Comparison of ENCODE assay signal across 15 cellular contexts in genomic region chr11:82902880-82903279, GRCh38. TPM values are rescaled to one million over a fixed set of nuclear protein-coding genes. Genes with fewer than 3 reads are reported as not detected.
DNase-seq lines count a peak whose midpoint lies in the region; ATAC-seq and TF ChIP-seq lines count a peak whose summit lies in the region.
"Had no signal": no experiment of that assay in that cellular context is flagged by ENCODE, and none has a peak within 500 bp of the region (broad histone marks: within the 10 kb centered on the region; RNA-seq: fewer than 3 reads in every experiment).

No MANE protein-coding gene starts in this region.

- peak overlapping the region; percentile 65 for H3K4me3 ChIP-seq in A673 (ENCODE audit: low read depth, low read length, poor library complexity, severe bottlenecking)
- H3K4me3 ChIP-seq in GM12865 (ENCODE audit: low read depth, low read length), result peak overlapping the region; percentile 64
- peak overlapping the region; percentile 20; the same call in 1 of the 2 replicates for H3K4me3 ChIP-seq in iPS-18c (ENCODE audit: insufficient read depth, low read depth, low read length)
- H3K4me3 ChIP-seq: ovary had no signal

- peaks cover 35% of the 10 kb centered on the region for H3K4me1 ChIP-seq in A673 (ENCODE audit: insufficient read depth, low read length, poor library complexity, severe bottlenecking)

- H3K36me3 ChIP-seq in A673 (ENCODE audit: insufficient read depth, low read length, poor library complexity, severe bottlenecking), result no peaks in the 10 kb centered on the region
- H3K36me3 ChIP-seq: ovary had no signal

- no peak for ATAC-seq in T-helper 17 cell
- ATAC-seq in HG03432 (IDR thresholded peaks at IDR 0.05; ENCODE audit: unreplicated experiment), result no peak
- ATAC-seq: left colon had no signal

- peaks cover 2% of the 10 kb centered on the region for H3K36me3 Mint-ChIP-seq in T-helper 17 cell (ENCODE audit: low read depth)

- H3K27me3 ChIP-seq in A673 (replicated peaks; ENCODE audit: insufficient read depth, low read depth, low read length, poor library complexity), result no peaks in the 10 kb centered on the region
- H3K27me3 ChIP-seq: ovary had no signal

- H3K27ac ChIP-seq in A673 (ENCODE audit: low read depth, low read length, poor library complexity, severe bottlenecking), result no peak overlapping the region
- H3K27ac ChIP-seq: ovary had no signal

- CTCF ChIA-PET in A673 (lab: Charles Lee), result no interaction called here

- peak overlapping the region; percentile 100 for H3K27ac Mint-ChIP-seq in T-helper 17 cell
- H3K27ac Mint-ChIP-seq: dendritic cell treated with granulocyte-macrophage colony-stimulating factor and Interleukin-4, amounts not matched to agents 40 ng/mL and 50 ng/mL, for 4 days had no signal

- peaks cover 43% of the 10 kb centered on the region for H3K4me1 Mint-ChIP-seq in T-helper 17 cell

- H3K27me3 Mint-ChIP-seq in T-helper 17 cell, result no peaks in the 10 kb centered on the region
- H3K27me3 Mint-ChIP-seq: dendritic cell treated with granulocyte-macrophage colony-stimulating factor and Interleukin-4, amounts not matched to agents 40 ng/mL and 50 ng/mL, for 4 days had no signal

- DNase-seq in A673 (ENCODE audit: low spot score), result no peak
- no peak for DNase-seq in GM12865 (ENCODE audit: low read depth)
- DNase-seq in T-helper 17 cell, result no peak
- DNase-seq in LoVo (ENCODE audit: low spot score), result no peak
- DNase-seq in NCI-H748 (lab: John Stamatoyannopoulos, UW; ENCODE audit: unreplicated experiment), result no peak
- no peak for DNase-seq in NCI-H187 treated with DMSO at 0.1 percent for 48 hours (lab: John Stamatoyannopoulos, UW)
- DNase-seq: foreskin fibroblast, left colon, NCI-H1105, NCI-H526, ovary, SHP77 treated with DMSO at 0.1 percent for 48 hours had no signal

- TF ChIP-seq CTCF in A673 (conservative IDR thresholded peaks at IDR 0.05; ENCODE audit: low read depth, low read length) (no peak), GM12865 (IDR thresholded peaks at IDR 0.05; ENCODE audit: insufficient read depth, low read depth, low read length, missing control alignments) (no peak)

- intact Hi-C loops in A673 (cut with micrococcal nuclease; ENCODE audit: unreplicated experiment), result loop anchor here (10.0 kb wide), 1 partner anchor 822 kb away; no protein-coding TSS in a partner anchor

- BruUV-seq in A673 (replicated peaks; lab: Mats Ljungman, UMichigan), result no TSS peak

- H3K4me3 Mint-ChIP-seq in T-helper 17 cell, result peak overlapping the region; percentile 63
- H3K4me3 Mint-ChIP-seq: dendritic cell treated with granulocyte-macrophage colony-stimulating factor and Interleukin-4, amounts not matched to agents 40 ng/mL and 50 ng/mL, for 4 days had no signal

- POLR2A ChIA-PET in A673 (lab: Charles Lee; ENCODE audit: low non-redundant PET), result no interaction called here

- H3K9me3 ChIP-seq in A673 (ENCODE audit: low read depth, low read length, poor library complexity, severe bottlenecking) (no peaks in the 10 kb centered on the region), T-helper 17 cell (ENCODE audit: control insufficient read depth, low read length, poor library complexity, severe bottlenecking) (no peaks in the 10 kb centered on the region), iPS-18c (ENCODE audit: control insufficient read depth, insufficient read depth, low read length) (no peaks in the 10 kb centered on the region)
- H3K9me3 ChIP-seq: ovary had no signal

RNA-seq across cellular contexts. Expression of gene DDIAS, which starts 1.3 kb away (rescaled TPM):
- total RNA-seq in A673 (2021) (32.1 and 41.5 TPM in 2 replicates), T-helper 17 cell (under 1 TPM; 0.47 to 0.52 TPM)

RNA-seq across cellular contexts. Expression of gene PRCP, which starts 2.6 kb away (rescaled TPM):
- total RNA-seq in A673 (2021) (25.1 and 28.8 TPM in 2 replicates), T-helper 17 cell (10 to 100 TPM; 23.0 to 28.7 TPM)

Comparison
In these comparisons a context has a peak if more than half of its experiments do, and no peak if none do; other contexts are left out.
1. RNA of gene DDIAS, which starts 1.3 kb away (total RNA-seq): 32.1 to 41.5 TPM in A673; 0.47 to 0.52 TPM in T-helper 17 cell; every median in the first group is over 10 times any median in the second.
2. Peak in every context shown above with its lines, with median percentiles within 50 percentile points of each other: H3K4me3 ChIP-seq.